27 cellular contexts compared by ENCODE assay signal in genomic region chr11:116866774-116867455, GRCh38. TPM values are rescaled to one million over a fixed set of nuclear protein-coding genes. Genes with fewer than 3 reads are reported as not detected.
"Had no signal": no experiment of that assay in that cellular context is flagged by ENCODE, and none has a peak within 500 bp of the region (broad histone marks: within the 10 kb centered on the region; RNA-seq: fewer than 3 reads in every experiment).

No MANE protein-coding gene starts in this region.

- H3K27me3 Mint-ChIP-seq: activated naive CD8-positive, alpha-beta T cell treated with anti-CD3 and anti-CD28 coated beads for 36 hours; central memory CD8-positive, alpha-beta T cell; naive thymus-derived CD8-positive, alpha-beta T cell had no signal

- H3K27me3 ChIP-seq: brain microvascular endothelial cell, pancreas, SJCRH30, tibial artery had no signal

- H3K9me3 Mint-ChIP-seq: activated naive CD8-positive, alpha-beta T cell treated with anti-CD3 and anti-CD28 coated beads for 36 hours; central memory CD8-positive, alpha-beta T cell; naive thymus-derived CD8-positive, alpha-beta T cell had no signal

- H3K27ac Mint-ChIP-seq: activated naive CD8-positive, alpha-beta T cell treated with anti-CD3 and anti-CD28 coated beads for 36 hours had no signal

- ATAC-seq: activated CD4-positive, CD25-positive, alpha-beta regulatory T cell treated with anti-CD3 and anti-CD28 coated beads, Interleukin-2, amount 50 U/mL, for 24 hours; esophagus mucosa; naive thymus-derived CD8-positive, alpha-beta T cell; pancreas; sciatic nerve had no signal

- H3K27ac ChIP-seq: brain microvascular endothelial cell, coronary artery, pancreas, SJCRH30, tibial artery had no signal

- H3K4me3 ChIP-seq: coronary artery, pancreas, SJCRH30, tibial artery had no signal

- DNase-seq: activated CD8-positive, alpha-beta memory T cell treated with anti-CD3 and anti-CD28 coated beads for 24 hours; activated CD8-positive, alpha-beta memory T cell treated with anti-CD3 and anti-CD28 coated beads, Interleukin-2, amount 50 U/mL, for 48 hours; activated effector memory CD4-positive, alpha-beta T cell treated with anti-CD3 and anti-CD28 coated beads, Interleukin-2, amount 50 U/mL, for 16 hours; activated naive CD8-positive, alpha-beta T cell treated with anti-CD3 and anti-CD28 coated beads for 36 hours; activated T-cell treated with anti-CD3 and anti-CD28 coated beads, Interleukin-2, amount 50 U/mL, for 48 hours; aorta; brain microvascular endothelial cell; effector CD4-positive, alpha-beta T cell; head of caudate nucleus; mesendoderm; naive thymus-derived CD8-positive, alpha-beta T cell; pancreas; SJCRH30; stimulated activated naive CD4-positive, alpha-beta T cell; tibial artery had no signal

- H3K9me3 ChIP-seq: pancreas, SJCRH30, tibial artery had no signal

- FAIRE-seq: pancreas, urothelium cell line had no signal

- H3K4me3 Mint-ChIP-seq: activated naive CD8-positive, alpha-beta T cell treated with anti-CD3 and anti-CD28 coated beads for 36 hours; central memory CD8-positive, alpha-beta T cell; naive thymus-derived CD8-positive, alpha-beta T cell had no signal

- H3K36me3 ChIP-seq: brain microvascular endothelial cell had no signal

- H3K4me1 ChIP-seq: pancreas, SJCRH30, tibial artery had no signal

RNA-seq across cellular contexts. Expression of gene APOA1, which starts 29.5 kb away (rescaled TPM):
- total RNA-seq: aorta, fibroblast of villous mesenchyme, kidney epithelial cell, pulmonary artery endothelial cell, SJCRH30, subcutaneous adipose tissue had no signal

RNA-seq across cellular contexts. Expression of gene APOC3, which starts 37.2 kb away (rescaled TPM):
- total RNA-seq: activated naive CD8-positive, alpha-beta T cell treated with anti-CD3 and anti-CD28 coated beads for 36 hours; aorta; fibroblast of villous mesenchyme; kidney epithelial cell; lower leg skin; naive thymus-derived CD8-positive, alpha-beta T cell; pulmonary artery endothelial cell; sciatic nerve; SJCRH30; subcutaneous adipose tissue; T-helper 1 cell treated with Interleukin-12 subunit alpha and Interleukin-12 subunit beta and Interleukin-4 antibody, amounts not matched to agents 30 ng/mL and 1 ng/mL, for 36 hours had no signal
- polyA plus RNA-seq: naive thymus-derived CD8-positive, alpha-beta T cell had no signal

RNA-seq across cellular contexts. Expression of gene APOA4, which starts 43.8 kb away (rescaled TPM):
- total RNA-seq: activated naive CD8-positive, alpha-beta T cell treated with anti-CD3 and anti-CD28 coated beads for 36 hours; aorta; esophagus mucosa; fibroblast of villous mesenchyme; kidney epithelial cell; lower leg skin; naive thymus-derived CD8-positive, alpha-beta T cell; pancreas; pulmonary artery endothelial cell; sciatic nerve; SJCRH30; subcutaneous adipose tissue; T-helper 1 cell treated with Interleukin-12 subunit alpha and Interleukin-12 subunit beta and Interleukin-4 antibody, amounts not matched to agents 30 ng/mL and 1 ng/mL, for 36 hours had no signal
- polyA plus RNA-seq: naive thymus-derived CD8-positive, alpha-beta T cell had no signal
